ENCODE assay signal across 18 cellular contexts in genomic region chr7:80187727-80188126, GRCh38. TPM values are rescaled to one million over a fixed set of nuclear protein-coding genes. Genes with fewer than 3 reads are reported as not detected.
A peak's percentile ranks its signal among the peaks of the same experiment; 100 is the strongest.
DNase-seq lines count a peak whose midpoint lies in the region; ATAC-seq and TF ChIP-seq lines count a peak whose summit lies in the region.
"Had no signal": no experiment of that assay in that cellular context is flagged by ENCODE, and none has a peak within 500 bp of the region (broad histone marks: within the 10 kb centered on the region; RNA-seq: fewer than 3 reads in every experiment).

No MANE protein-coding gene starts in this region.

- peaks cover 0 to 4% (median 3%) of the 10 kb centered on the region in 5 experiments for H3K9me3 Mint-ChIP-seq in brain
- H3K9me3 Mint-ChIP-seq: CD4-positive, alpha-beta T cell had no signal

- peak overlapping the region in 4 of 5 experiments; percentile 40 to 86 (median 68) for H3K27ac Mint-ChIP-seq in brain
- H3K27ac Mint-ChIP-seq: CD4-positive, alpha-beta T cell had no signal

- in situ Hi-C loops in ACHN (cut with HindIII; ENCODE audit: low pct_ligation_motif_present, low pct_unique_long_range_greater_than_20kb, low sequenced_read_pairs): no loop called here

- peak overlapping the region in 2 of 5 experiments; percentile 33 to 41 for H3K4me3 Mint-ChIP-seq in brain
- H3K4me3 Mint-ChIP-seq: CD4-positive, alpha-beta T cell; IgD-negative memory B cell had no signal

- no peaks in the 10 kb centered on the region for H3K27me3 Mint-ChIP-seq in brain
- H3K27me3 Mint-ChIP-seq: CD4-positive, alpha-beta T cell; IgD-negative memory B cell had no signal

- H3K36me3 ChIP-seq in thyroid gland: no peaks in the 10 kb centered on the region
- H3K36me3 ChIP-seq: BE2C had no signal

- peaks cover 52% of the 10 kb centered on the region for H3K4me1 Mint-ChIP-seq in brain

- peak; percentile 17 for ATAC-seq in left lobe of liver
- ATAC-seq: Panc1, Right ventricle myocardium inferior had no signal

- H3K36me3 Mint-ChIP-seq in brain: peaks cover 19% of the 10 kb centered on the region
- H3K36me3 Mint-ChIP-seq: IgD-negative memory B cell had no signal

- no peaks in the 10 kb centered on the region for H3K27me3 ChIP-seq in thyroid gland
- H3K27me3 ChIP-seq: BE2C had no signal

- no peak overlapping the region for H3K4me3 ChIP-seq in thyroid gland (replicated peaks in 1 of 3)
- H3K4me3 ChIP-seq: HAP-1 had no signal

- TF ChIP-seq CTCF in brain (conservative IDR thresholded peaks at IDR 0.05): no peak
- no peak for TF ChIP-seq CTCF in thyroid gland (IDR thresholded peaks at IDR 0.05)

- H3K27ac ChIP-seq in thyroid gland: peak overlapping the region in 2 of 3 donors; percentile 27 to 58

- peaks cover 0 to 30% of the 10 kb centered on the region in 2 donors for H3K4me1 ChIP-seq in thyroid gland

- peak; percentile 35 for DNase-seq in DMS 273 (lab: John Stamatoyannopoulos, UW; ENCODE audit: unreplicated experiment)
- DNase-seq in DMS 273 treated with DMSO at 0.1 percent for 48 hours (lab: John Stamatoyannopoulos, UW): no peak
- DNase-seq in left lobe of liver (ENCODE audit: low spot score): no peak
- no peak for DNase-seq in thyroid gland
- DNase-seq in ACHN: no peak
- no peak for DNase-seq in NCI-H748 treated with DMSO at 0.1 percent for 48 hours (lab: John Stamatoyannopoulos, UW)
- no peak for DNase-seq in SIG-M5 (lab: John Stamatoyannopoulos, UW)
- DNase-seq: BE2C; Calu3; CD4-positive, alpha-beta T cell; DMS79; Kasumi-1; NCI-H187 had no signal

- no peaks in the 10 kb centered on the region for H3K9me3 ChIP-seq in thyroid gland
- H3K9me3 ChIP-seq: BE2C, HAP-1 had no signal

- intact Hi-C loops in thyroid gland (cut with DNase I): no loop called here

- TF ChIP-seq POLR2A in thyroid gland (IDR thresholded peaks at IDR 0.05): no peak

RNA-seq across cellular contexts. Expression of gene GNAI1, which starts 53.1 kb away (rescaled TPM):
- 37.4 TPM for polyA plus RNA-seq in brain (ENCODE audit: insufficient read depth, low read depth, low replicate concordance)
- total RNA-seq in left lobe of liver (15.6 TPM), thyroid gland (10 to 100 TPM; 32.1 to 52.7 (median 47.4) TPM)
